9 cellular contexts compared by ENCODE assay signal in genomic region chr20:32108814-32109391, GRCh38. TPM values are rescaled to one million over a fixed set of nuclear protein-coding genes. Genes with fewer than 3 reads are reported as not detected.
DNase-seq lines count a peak whose midpoint lies in the region; ATAC-seq, FAIRE-seq and TF ChIP-seq lines count a peak whose summit lies in the region.
"Had no signal": no experiment of that assay in that cellular context is flagged by ENCODE, and none has a peak within 500 bp of the region (broad histone marks: within the 10 kb centered on the region; RNA-seq: fewer than 3 reads in every experiment).

No MANE protein-coding gene starts in this region.

- H3K36me3 Mint-ChIP-seq in activated CD8-positive, alpha-beta T cell treated with anti-CD3 and anti-CD28 coated beads, Interleukin-2, amount 10 ng/mL, durations not matched to agents 7 days and 5 days (ENCODE audit: low read depth), result peaks cover 10% of the 10 kb centered on the region

- 33% methylated on average over 5 of the region's 5 CpGs for WGBS in SK-N-SH (ENCODE audit: low lambda C conversion rate)
- WGBS in suprapubic skin, result 61% methylated on average over 5 of the region's 5 CpGs

- H4K20me1 ChIP-seq in SK-N-SH (ENCODE audit: insufficient read depth) (peaks cover 23% of the 10 kb centered on the region), keratinocyte (ENCODE audit: control insufficient read depth, extremely low read depth, insufficient read depth, low read length) (no peaks in the 10 kb centered on the region)

- H3K4me1 Mint-ChIP-seq in activated CD8-positive, alpha-beta T cell treated with anti-CD3 and anti-CD28 coated beads, Interleukin-2, amount 10 ng/mL, durations not matched to agents 7 days and 5 days (ENCODE audit: low read depth), result peaks cover 25% of the 10 kb centered on the region

- ATAC-seq in SK-N-SH treated with all-trans-retinoic acid at 6 μM for 48 hours, result no peak
- no peak for ATAC-seq in activated CD8-positive, alpha-beta T cell treated with anti-CD3 and anti-CD28 coated beads, Interleukin-2, amount 10 ng/mL, durations not matched to agents 7 days and 5 days

- H3K9ac ChIP-seq in SK-N-SH (no peak overlapping the region), keratinocyte (ENCODE audit: control insufficient read depth, extremely low read depth, insufficient read depth, low read length) (peak overlapping the region; percentile 100)

- no peaks in the 10 kb centered on the region for H3K9me3 Mint-ChIP-seq in activated CD8-positive, alpha-beta T cell treated with anti-CD3 and anti-CD28 coated beads, Interleukin-2, amount 10 ng/mL, durations not matched to agents 7 days and 5 days (ENCODE audit: insufficient read depth)

- no peaks in the 10 kb centered on the region for H3K9me2 ChIP-seq in SK-N-SH

- H3K9me3 ChIP-seq in SK-N-SH (no peaks in the 10 kb centered on the region), keratinocyte (ENCODE audit: control insufficient read depth, low read depth, low read length) (no peaks in the 10 kb centered on the region), suprapubic skin (no peaks in the 10 kb centered on the region)

- H3K79me2 ChIP-seq in SK-N-SH (ENCODE audit: insufficient read depth) (peaks cover 43% of the 10 kb centered on the region), keratinocyte (ENCODE audit: control insufficient read depth, insufficient read depth, low read length) (peaks cover 41% of the 10 kb centered on the region)

- H3K27me3 ChIP-seq in SK-N-SH (ENCODE audit: insufficient read depth) (peaks cover 3% of the 10 kb centered on the region; the same call in 1 of the 2 replicates), keratinocyte (ENCODE audit: control insufficient read depth, extremely low read depth, insufficient read depth, low read length) (no peaks in the 10 kb centered on the region), suprapubic skin (no peaks in the 10 kb centered on the region)

- peak overlapping the region; percentile 96 for H3K4me3 Mint-ChIP-seq in activated CD8-positive, alpha-beta T cell treated with anti-CD3 and anti-CD28 coated beads, Interleukin-2, amount 10 ng/mL, durations not matched to agents 7 days and 5 days

- no peak overlapping the region for H3K4me2 ChIP-seq in SK-N-SH
- H3K4me2 ChIP-seq in keratinocyte (ENCODE audit: control insufficient read depth, extremely low read depth, insufficient read depth, low read depth, low read length), result no peak overlapping the region

- DNase-seq in SK-N-SH (no peak), keratinocyte (ENCODE audit: low read depth, low spot score) (no peak), suprapubic skin (ENCODE audit: low spot score in 2 of 2) (no peak), caudate nucleus (lab: John Stamatoyannopoulos, UW) (no peak), ecto neural progenitor cell (ENCODE audit: low spot score) (no peak)
- no peak for DNase-seq in activated CD8-positive, alpha-beta T cell treated with anti-CD3 and anti-CD28 coated beads, Interleukin-2, amount 10 ng/mL, durations not matched to agents 7 days and 5 days
- DNase-seq in stimulated activated CD4-positive, alpha-beta T cell treated with anti-CD3 and anti-CD28 coated beads, Interleukin-15, amount 100 ng/mL, for 24 hours, result no peak

- CTCF ChIA-PET in SK-N-SH (lab: Yijun Ruan, JAX), result interaction anchor here (0.6 to 5.0 kb wide), 6 partner anchors 8 to 286 kb away, joined by 3 to 20 read pairs (median 4); no protein-coding TSS in a partner anchor
- CTCF ChIA-PET in activated CD8-positive, alpha-beta T cell treated with anti-CD3 and anti-CD28 coated beads, Interleukin-2, amount 10 ng/mL, durations not matched to agents 7 days and 5 days (lab: Charles Lee), result interaction anchor here (1.0 to 2.1 kb wide), 4 partner anchors 17 to 544 kb away, joined by 4 to 6 read pairs (median 5); no protein-coding TSS in a partner anchor

- dilution Hi-C loops in keratinocyte (cut with MboI; ENCODE audit: extremely low pct_ligation_motif_present, low sequenced_read_pairs), result no loop called here

- H2AFZ ChIP-seq in SK-N-SH (ENCODE audit: low read depth) (peak overlapping the region; percentile 89), keratinocyte (ENCODE audit: control insufficient read depth, low read length) (peak overlapping the region; percentile 7)

- TF ChIP-seq EP300 in SK-N-SH (IDR thresholded peaks at IDR 0.05; ENCODE audit: borderline replicate concordance in 1 of 2, low read depth in 1 of 2, low read length in 1 of 2), result no peak
- no peak for TF ChIP-seq EP300 in suprapubic skin (IDR thresholded peaks at IDR 0.05)

- peaks cover 4% of the 10 kb centered on the region for H3K9me1 ChIP-seq in keratinocyte (ENCODE audit: control insufficient read depth, extremely low read depth, insufficient read depth, low read length)

- FAIRE-seq in keratinocyte (lab: Jason Lieb, UNC), result no peak

- no peak for TF ChIP-seq CTCF in SK-N-SH (IDR thresholded peaks at IDR 0.05)
- TF ChIP-seq CTCF in keratinocyte (optimal IDR thresholded peaks at IDR 0.05 in 1 of 3, IDR thresholded peaks at IDR 0.05 in 1 of 3, conservative IDR thresholded peaks at IDR 0.05 in 1 of 3; ENCODE audit: extremely low read depth in 1 of 3, insufficient read depth in 2 of 3, low read length in 3 of 3), result no peak
- no peak for TF ChIP-seq CTCF in suprapubic skin (IDR thresholded peaks at IDR 0.05)

- peaks cover 3% of the 10 kb centered on the region for H3K27me3 Mint-ChIP-seq in activated CD8-positive, alpha-beta T cell treated with anti-CD3 and anti-CD28 coated beads, Interleukin-2, amount 10 ng/mL, durations not matched to agents 7 days and 5 days (ENCODE audit: low read depth)

- H3F3A ChIP-seq in SK-N-SH (replicated peaks; ENCODE audit: insufficient read depth), result no peaks in the 10 kb centered on the region

- no peak for TF ChIP-seq RAD21 in SK-N-SH (IDR thresholded peaks at IDR 0.05; ENCODE audit: low read length)

- H3K36me3 ChIP-seq in SK-N-SH (replicated peaks in 1 of 2; ENCODE audit: control insufficient read depth in 1 of 2, insufficient read depth in 2 of 2, low read length in 1 of 2) (no peaks in the 10 kb centered on the region), keratinocyte (ENCODE audit: control insufficient read depth in 2 of 2, extremely low read depth in 1 of 2, insufficient read depth in 2 of 2, low read length in 2 of 2) (no peaks in the 10 kb centered on the region), suprapubic skin (no peaks in the 10 kb centered on the region)

- H3K27ac ChIP-seq in SK-N-SH (ENCODE audit: low read depth in 2 of 2, low read length in 1 of 2), result peak overlapping the region in 1 of 2 experiments; percentile 97; a peak in 1 of 4 replicates
- H3K27ac ChIP-seq in keratinocyte (ENCODE audit: control insufficient read depth, insufficient read depth, low read length), result peak overlapping the region; percentile 100
- H3K27ac ChIP-seq in suprapubic skin, result peak overlapping the region; percentile 95
- H3K27ac ChIP-seq in caudate nucleus (ENCODE audit: low read depth, low read length), result no peak overlapping the region

- POLR2A ChIA-PET in SK-N-SH (lab: Yijun Ruan, JAX), result no interaction called here
- POLR2A ChIA-PET in activated CD8-positive, alpha-beta T cell treated with anti-CD3 and anti-CD28 coated beads, Interleukin-2, amount 10 ng/mL, durations not matched to agents 7 days and 5 days (lab: Charles Lee), result interaction anchor here (1.0 to 1.7 kb wide), 5 partner anchors 8 to 250 kb away, joined by 3 to 6 read pairs (median 4); partner anchors contain the start of genes ASXL1 and PDRG1

- no peak for TF ChIP-seq POLR2A in suprapubic skin (IDR thresholded peaks at IDR 0.05)

- H3K27ac Mint-ChIP-seq in activated CD8-positive, alpha-beta T cell treated with anti-CD3 and anti-CD28 coated beads, Interleukin-2, amount 10 ng/mL, durations not matched to agents 7 days and 5 days, result no peak overlapping the region

- H3K4me1 ChIP-seq in SK-N-SH (ENCODE audit: control insufficient read depth in 1 of 2, insufficient read depth in 2 of 2, low read depth in 1 of 2, low read length in 1 of 2) (peaks cover 5 to 10% of the 10 kb centered on the region in 2 experiments; a peak in 3 of 4 replicates), keratinocyte (ENCODE audit: control insufficient read depth, extremely low read depth, insufficient read depth, low read length) (peaks cover 20% of the 10 kb centered on the region), suprapubic skin (peaks cover 25% of the 10 kb centered on the region)

- H3K4me3 ChIP-seq in SK-N-SH (ENCODE audit: low read depth in 2 of 2, low read length in 1 of 2) (peak overlapping the region; percentile 82 to 84; a peak in 2 of 4 replicates), keratinocyte (ENCODE audit: control insufficient read depth in 2 of 3, extremely low read depth in 1 of 3, insufficient read depth in 2 of 3, low read depth in 1 of 3, low read length in 3 of 3) (no peak overlapping the region), suprapubic skin (peak overlapping the region; percentile 98)

TF ChIP-seq in SK-N-SH, 30 proteins besides CTCF, POLR2A, EP300 and RAD21 (continues in another document):
- no peak for TF ChIP-seq NRF1 (IDR thresholded peaks at IDR 0.05; ENCODE audit: low read depth, low read length)

RNA-seq across cellular contexts. Expression of gene TM9SF4, which starts 0.6 kb away (rescaled TPM):
- polyA plus RNA-seq in SK-N-SH (2012; rRNA removed) (61.0 and 67.8 TPM in 2 replicates), keratinocyte (49.4 to 65.5 TPM (median 62.2 TPM) in 3 replicates)
- polyA plus RNA-seq in SK-N-SH (2012; cell fraction: cytosol; rRNA removed), result 40.5 and 43.7 TPM in 2 replicates
- polyA plus RNA-seq in SK-N-SH (2012; cell fraction: nucleus; rRNA removed), result 69.3 and 83.9 TPM in 2 replicates
- 10 to 100 TPM; 29.8 to 30.4 TPM for total RNA-seq in activated CD8-positive, alpha-beta T cell treated with anti-CD3 and anti-CD28 coated beads, Interleukin-2, amount 10 ng/mL, durations not matched to agents 7 days and 5 days
- polyA plus RNA-seq in keratinocyte (2011; ENCODE audit: low read depth), result 14.0 TPM
- polyA plus RNA-seq in keratinocyte (2011; cell fraction: cytosol; rRNA removed), result 25.1 and 27.3 TPM in 2 replicates
- polyA plus RNA-seq in keratinocyte (2011; cell fraction: nucleus; rRNA removed), result 116 and 121 TPM in 2 replicates
- polyA plus RNA-seq in keratinocyte (2012; ENCODE audit: low replicate concordance), result 37.2 and 37.7 TPM in 2 replicates
- polyA minus RNA-seq in keratinocyte, result 74.3 to 98.5 TPM (median 94.5 TPM) in 3 replicates
- polyA minus RNA-seq in keratinocyte (2011; cell fraction: cytosol; rRNA and poly(A)+ RNA removed), result 39.7 TPM
- 91.4 and 120 TPM in 2 replicates for polyA minus RNA-seq in keratinocyte (2011; cell fraction: nucleus; rRNA and poly(A)+ RNA removed)
- total RNA-seq in suprapubic skin, result 10 to 100 TPM; 45.5 to 54.9 (median 51.6) TPM

RNA-seq across cellular contexts. Expression of gene HCK, which starts 56.9 kb away (rescaled TPM):
- not detected in 2 replicates for polyA plus RNA-seq in SK-N-SH (2012; rRNA removed)
- not detected in 2 replicates for polyA plus RNA-seq in SK-N-SH (2012; cell fraction: cytosol; rRNA removed)
- not detected in 2 replicates for polyA plus RNA-seq in SK-N-SH (2012; cell fraction: nucleus; rRNA removed)
- not detected for total RNA-seq in activated CD8-positive, alpha-beta T cell treated with anti-CD3 and anti-CD28 coated beads, Interleukin-2, amount 10 ng/mL, durations not matched to agents 7 days and 5 days
- 0.03 TPM in 1 of 3 replicates, not detected in the others for polyA plus RNA-seq in keratinocyte
- polyA plus RNA-seq in keratinocyte (2011; ENCODE audit: low read depth), result not detected
- not detected in 2 replicates for polyA plus RNA-seq in keratinocyte (2011; cell fraction: cytosol; rRNA removed)
- 0.15 TPM in 1 of 2 replicates, not detected in the other for polyA plus RNA-seq in keratinocyte (2011; cell fraction: nucleus; rRNA removed)
- polyA plus RNA-seq in keratinocyte (2012; ENCODE audit: low replicate concordance), result not detected in 2 replicates
- 0.73 TPM in 1 of 3 replicates, not detected in the others for polyA minus RNA-seq in keratinocyte
- polyA minus RNA-seq in keratinocyte (2011; cell fraction: cytosol; rRNA and poly(A)+ RNA removed), result not detected
- polyA minus RNA-seq in keratinocyte (2011; cell fraction: nucleus; rRNA and poly(A)+ RNA removed), result not detected in 2 replicates
- 1 to 10 TPM; 5.0 to 10.0 (median 6.6) TPM for total RNA-seq in suprapubic skin
- total RNA-seq: A172 had no signal

Comparison
In these comparisons a context has a peak if more than half of its experiments do, and no peak if none do; other contexts are left out.
1. H3K4me3 ChIP-seq: peak in SK-N-SH (2 of 2) and suprapubic skin (single experiment); none in keratinocyte (0 of 3).
2. RNA of gene HCK, which starts 56.9 kb away (total RNA-seq): 5.0 to 10.0 TPM in suprapubic skin; not detected in activated CD8-positive, alpha-beta T cell treated with anti-CD3 and anti-CD28 coated beads, Interleukin-2, amount 10 ng/mL, durations not matched to agents 7 days and 5 days; every median in the first group is over 4 times any median in the second.